15 cellular contexts compared by ENCODE assay signal in the genomic region with DNA sequence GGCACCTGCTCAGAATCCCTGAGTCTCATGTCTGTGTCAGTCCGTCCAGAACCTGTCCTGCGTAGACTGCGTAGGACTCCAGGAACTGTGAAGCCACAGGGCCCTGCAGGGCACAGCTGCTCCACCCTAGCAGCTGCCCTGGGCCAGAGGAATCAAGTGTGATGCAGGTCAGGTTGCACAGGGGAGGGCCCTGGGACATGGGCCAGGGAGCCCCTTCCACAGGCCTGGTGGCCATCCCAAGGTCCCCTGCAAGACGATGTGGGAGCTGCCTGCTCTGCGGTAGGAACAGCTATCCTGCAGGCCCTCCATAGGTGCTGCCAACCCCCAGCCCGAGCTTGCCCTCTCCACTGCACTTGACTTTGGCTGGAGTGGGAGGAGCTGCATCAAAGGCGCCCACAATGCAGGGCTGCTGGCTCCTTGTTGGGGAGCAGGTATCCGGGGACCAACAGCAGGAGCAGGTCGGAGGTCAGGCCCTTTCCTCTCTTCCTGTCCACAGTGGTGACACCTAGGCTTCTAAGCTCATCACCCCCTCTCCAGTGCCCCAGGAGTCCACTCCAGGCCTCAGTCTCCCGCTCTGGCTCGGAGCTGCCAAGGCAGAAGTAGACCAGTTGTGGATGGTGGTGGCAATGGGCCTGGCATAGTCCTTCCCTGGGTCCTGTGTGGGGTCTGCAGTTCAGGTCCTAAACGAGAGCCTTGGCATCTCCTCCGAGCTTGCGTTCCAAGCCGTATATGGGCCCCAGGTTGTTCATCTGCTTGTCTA.
DNase-seq lines count a peak whose midpoint lies in the region; ATAC-seq and TF ChIP-seq lines count a peak whose summit lies in the region.
"Had no signal": no experiment of that assay in that cellular context is flagged by ENCODE, and none has a peak within 500 bp of the region (broad histone marks: within the 10 kb centered on the region; RNA-seq: fewer than 3 reads in every experiment).

No MANE protein-coding gene starts in this region.

- no peak overlapping the region for H3K9ac ChIP-seq in MM.1S (ENCODE audit: low read length)

- H3K9me3 ChIP-seq in right atrium auricular region (no peaks in the 10 kb centered on the region), osteoblast (ENCODE audit: low read depth, low read length) (no peaks in the 10 kb centered on the region), MM.1S (replicated peaks; ENCODE audit: insufficient read depth, low read length) (no peaks in the 10 kb centered on the region)
- H3K9me3 ChIP-seq: HAP-1 had no signal

- H3K4me2 ChIP-seq in osteoblast (ENCODE audit: insufficient read depth, low read length), result no peak overlapping the region
- no peak overlapping the region for H3K4me2 ChIP-seq in MM.1S (ENCODE audit: low read depth, low read length)

- no peaks in the 10 kb centered on the region for H3K9me3 Mint-ChIP-seq in chondrocyte (ENCODE audit: low read depth)

- H3K36me3 Mint-ChIP-seq in chondrocyte (ENCODE audit: low read depth), result no peaks in the 10 kb centered on the region

- H3K27me3 Mint-ChIP-seq in chondrocyte (ENCODE audit: low read depth), result no peaks in the 10 kb centered on the region

- H3K36me3 ChIP-seq in right atrium auricular region (no peaks in the 10 kb centered on the region), osteoblast (ENCODE audit: insufficient read depth, low read length) (peaks cover 32% of the 10 kb centered on the region), MM.1S (replicated peaks; ENCODE audit: insufficient read depth, low read length) (no peaks in the 10 kb centered on the region)
- H3K36me3 ChIP-seq: HAP-1 had no signal

- no peak for ATAC-seq in left ventricle myocardium superior
- ATAC-seq in HG03354 (IDR thresholded peaks at IDR 0.05; ENCODE audit: poor library complexity, severe bottlenecking, unreplicated experiment), result no peak
- ATAC-seq: stimulated activated naive CD8-positive, alpha-beta T cell treated with anti-CD3 and anti-CD28 coated beads, Interleukin-15, Interleukin-2, amounts not matched to agents 100 U/mL and 50 U/mL, for 24 hours had no signal

- peaks cover 0 to 22% of the 10 kb centered on the region in 2 donors for H3K4me1 ChIP-seq in right atrium auricular region
- no peaks in the 10 kb centered on the region for H3K4me1 ChIP-seq in osteoblast (ENCODE audit: insufficient read depth, low read length)
- H3K4me1 ChIP-seq in MM.1S (ENCODE audit: low read length), result no peaks in the 10 kb centered on the region
- H3K4me1 ChIP-seq: HAP-1 had no signal

- H3K4me1 Mint-ChIP-seq in chondrocyte (ENCODE audit: low read depth), result peaks cover 6% of the 10 kb centered on the region

- DNase-seq in right atrium auricular region (ENCODE audit: low spot score) (peak; percentile 50), left ventricle myocardium superior (no peak), chondrocyte (ENCODE audit: low spot score) (peak; percentile 77), osteoblast (ENCODE audit: insufficient read length, low spot score, missing footprints) (peak; percentile 85), CD1c-positive myeloid dendritic cell (ENCODE audit: extremely low spot score) (no peak), MM.1S (no peak)
- DNase-seq: activated naive CD4-positive, alpha-beta T cell treated with anti-CD3 and anti-CD28 coated beads, Interleukin-2, amount 50 U/mL, for 16 hours; cortex of kidney; NCI-H1048; NCI-H2081; stimulated activated naive CD8-positive, alpha-beta T cell treated with anti-CD3 and anti-CD28 coated beads, Interleukin-15, Interleukin-2, amounts not matched to agents 100 U/mL and 50 U/mL, for 24 hours; T-helper 2 cell had no signal

- H3K4me3 Mint-ChIP-seq in chondrocyte (ENCODE audit: unreplicated experiment), result no peak overlapping the region

- H3K27ac ChIP-seq in right atrium auricular region, result no peak overlapping the region
- H3K27ac ChIP-seq in osteoblast (ENCODE audit: low read depth, low read length), result no peak overlapping the region
- no peak overlapping the region for H3K27ac ChIP-seq in MM.1S (ENCODE audit: low read length)

- no peaks in the 10 kb centered on the region for H3F3A ChIP-seq in MM.1S (ENCODE audit: insufficient read depth, low read length)

- H3K4me3 ChIP-seq in right atrium auricular region (no peak overlapping the region), osteoblast (ENCODE audit: insufficient read depth, low read length) (no peak overlapping the region), MM.1S (ENCODE audit: low read length) (no peak overlapping the region)
- H3K4me3 ChIP-seq: GM12878, HAP-1 had no signal

- TF ChIP-seq CTCF in right atrium auricular region (IDR thresholded peaks at IDR 0.05) (no peak), chondrocyte (IDR thresholded peaks at IDR 0.05) (no peak), osteoblast (IDR thresholded peaks at IDR 0.05; ENCODE audit: extremely low read depth, low read depth, low read length) (no peak), MM.1S (IDR thresholded peaks at IDR 0.05; ENCODE audit: low read length) (no peak)

- H3K9me2 ChIP-seq in MM.1S (replicated peaks; ENCODE audit: insufficient read depth, low read length), result no peaks in the 10 kb centered on the region

- H3K27ac Mint-ChIP-seq in chondrocyte (ENCODE audit: unreplicated experiment), result no peak overlapping the region

- H3K79me2 ChIP-seq in osteoblast (ENCODE audit: insufficient read depth, low read length) (peaks cover 82% of the 10 kb centered on the region), MM.1S (ENCODE audit: low read length) (no peaks in the 10 kb centered on the region)

- no peak overlapping the region for H2AFZ ChIP-seq in osteoblast (ENCODE audit: low read length)
- no peak overlapping the region for H2AFZ ChIP-seq in MM.1S (ENCODE audit: low read length)

- intact Hi-C loops in left ventricle myocardium superior (cut with micrococcal nuclease), result no loop called here

- H3K27me3 ChIP-seq in right atrium auricular region, result no peaks in the 10 kb centered on the region
- H3K27me3 ChIP-seq in osteoblast (ENCODE audit: insufficient read depth, low read length), result no peaks in the 10 kb centered on the region
- H3K27me3 ChIP-seq in MM.1S (replicated peaks; ENCODE audit: insufficient read depth, low read length), result no peaks in the 10 kb centered on the region

- peaks cover 30% of the 10 kb centered on the region for H4K20me1 ChIP-seq in osteoblast (ENCODE audit: insufficient read depth, low read length)
- no peaks in the 10 kb centered on the region for H4K20me1 ChIP-seq in MM.1S (ENCODE audit: insufficient read depth, low read length)

Comparison
In these comparisons a context has a peak if more than half of its experiments do, and no peak if none do; other contexts are left out.
1. DNase-seq: peak in right atrium auricular region (single experiment), chondrocyte (single experiment) and osteoblast (single experiment); none in left ventricle myocardium superior (single experiment), CD1c-positive myeloid dendritic cell (single experiment) and MM.1S (single experiment).